In genomic region chr2:66434679-66435548, GRCh38 we compare ENCODE assay signal across 8 cellular contexts. TPM values are rescaled to one million over a fixed set of nuclear protein-coding genes. Genes with fewer than 3 reads are reported as not detected.
DNase-seq lines count a peak whose midpoint lies in the region; ATAC-seq and TF ChIP-seq lines count a peak whose summit lies in the region.

TSS of gene MEIS1 (plus strand) at chr2:66435125. CDS start at chr2:66435857, 732 bp downstream.

- peak within 1 kb of the TSS; percentile 93 for H3K4me3 ChIP-seq in fibroblast of the aortic adventitia (ENCODE audit: low read depth, low read length)
- H3K4me3 ChIP-seq in muscle layer of duodenum (ENCODE audit: low read depth in 1 of 2, low read length in 2 of 2) = peak within 1 kb of the TSS; percentile 81 to 93
- H3K4me3 ChIP-seq in urinary bladder (ENCODE audit: low read depth, low read length) = peak within 1 kb of the TSS; percentile 62

- no peak for TF ChIP-seq CTCF in fibroblast of the aortic adventitia (IDR thresholded peaks at IDR 0.05; ENCODE audit: insufficient read depth, low read length)

- peak within 1 kb of the TSS; percentile 30 for H3K27ac Mint-ChIP-seq in activated CD8-positive, alpha-beta T cell treated with anti-CD3 and anti-CD28 coated beads, Interleukin-2, amount 10 ng/mL, durations not matched to agents 7 days and 5 days

- H3K27ac ChIP-seq in muscle layer of duodenum (ENCODE audit: low read length) (peak within 1 kb of the TSS; percentile 94), urinary bladder (ENCODE audit: low read depth) (peak within 1 kb of the TSS; percentile 91)

- POLR2A ChIA-PET in activated CD8-positive, alpha-beta T cell treated with anti-CD3 and anti-CD28 coated beads, Interleukin-2, amount 10 ng/mL, durations not matched to agents 7 days and 5 days (lab: Charles Lee) = no interaction called here

- no peaks in the 10 kb centered on the region for H3K9me3 Mint-ChIP-seq in activated CD8-positive, alpha-beta T cell treated with anti-CD3 and anti-CD28 coated beads, Interleukin-2, amount 10 ng/mL, durations not matched to agents 7 days and 5 days (ENCODE audit: insufficient read depth)

- under 1% methylated on average over 38 of the region's 38 CpGs for WGBS in urinary bladder

- peaks cover 5% of the 10 kb centered on the region for H3K27me3 ChIP-seq in muscle layer of duodenum (ENCODE audit: low read depth, low read length)

- DNase-seq in Ammon's horn (ENCODE audit: low spot score) = peak; percentile 95
- peak; percentile 62 for DNase-seq in NCI-H2196 treated with DMSO at 0.1 percent for 48 hours (lab: John Stamatoyannopoulos, UW; ENCODE audit: unreplicated experiment)
- DNase-seq in activated CD8-positive, alpha-beta T cell treated with anti-CD3 and anti-CD28 coated beads, Interleukin-2, amount 10 ng/mL, durations not matched to agents 7 days and 5 days = peak; percentile 58
- peak; percentile 100 for DNase-seq in fibroblast of the aortic adventitia (ENCODE audit: low read depth)

- H3K36me3 ChIP-seq in muscle layer of duodenum (ENCODE audit: control insufficient read depth in 1 of 2, insufficient read depth in 2 of 2, low read length in 2 of 2) = no peaks in the 10 kb centered on the region
- H3K36me3 ChIP-seq in urinary bladder (ENCODE audit: insufficient read depth) = no peaks in the 10 kb centered on the region

- CTCF ChIA-PET in activated CD8-positive, alpha-beta T cell treated with anti-CD3 and anti-CD28 coated beads, Interleukin-2, amount 10 ng/mL, durations not matched to agents 7 days and 5 days (lab: Charles Lee) = no interaction called here

- peaks cover 5% of the 10 kb centered on the region for H3K36me3 Mint-ChIP-seq in activated CD8-positive, alpha-beta T cell treated with anti-CD3 and anti-CD28 coated beads, Interleukin-2, amount 10 ng/mL, durations not matched to agents 7 days and 5 days (ENCODE audit: low read depth)

- peaks cover 29% of the 10 kb centered on the region for H3K4me1 Mint-ChIP-seq in activated CD8-positive, alpha-beta T cell treated with anti-CD3 and anti-CD28 coated beads, Interleukin-2, amount 10 ng/mL, durations not matched to agents 7 days and 5 days (ENCODE audit: low read depth)

- peaks cover 84% of the 10 kb centered on the region for H3K27me3 Mint-ChIP-seq in activated CD8-positive, alpha-beta T cell treated with anti-CD3 and anti-CD28 coated beads, Interleukin-2, amount 10 ng/mL, durations not matched to agents 7 days and 5 days (ENCODE audit: low read depth)

- peak within 1 kb of the TSS; percentile 71 for H3K4me3 Mint-ChIP-seq in activated CD8-positive, alpha-beta T cell treated with anti-CD3 and anti-CD28 coated beads, Interleukin-2, amount 10 ng/mL, durations not matched to agents 7 days and 5 days

- H3K4me1 ChIP-seq in muscle layer of duodenum (ENCODE audit: control insufficient read depth in 1 of 2, insufficient read depth in 2 of 2, low read length in 2 of 2) (peaks cover 0 to 7% of the 10 kb centered on the region in 2 donors), urinary bladder (ENCODE audit: insufficient read depth) (no peaks in the 10 kb centered on the region)

- ATAC-seq in GM18861 (IDR thresholded peaks at IDR 0.05; ENCODE audit: unreplicated experiment) (peak; percentile 63), HG03139 (IDR thresholded peaks at IDR 0.05; ENCODE audit: unreplicated experiment) (peak; percentile 73)
- peak; percentile 74 for ATAC-seq in activated CD8-positive, alpha-beta T cell treated with anti-CD3 and anti-CD28 coated beads, Interleukin-2, amount 10 ng/mL, durations not matched to agents 7 days and 5 days

- H3K9me3 ChIP-seq in muscle layer of duodenum (ENCODE audit: control insufficient read depth in 1 of 2, low read length in 2 of 2) = no peaks in the 10 kb centered on the region

RNA-seq across cellular contexts. Expression of gene MEIS1, which starts in this region (rescaled TPM):
- total RNA-seq in activated CD8-positive, alpha-beta T cell treated with anti-CD3 and anti-CD28 coated beads, Interleukin-2, amount 10 ng/mL, durations not matched to agents 7 days and 5 days = not detected
- 65.0 and 78.2 TPM in 2 replicates for total RNA-seq in fibroblast of the aortic adventitia (ENCODE audit: low replicate concordance)
- total RNA-seq in urinary bladder = 213 TPM
- 46.5 TPM for polyA plus RNA-seq in urinary bladder

Comparison
In these comparisons a context has a peak if more than half of its experiments do, and no peak if none do; other contexts are left out.
1. Peak in every context shown above with its lines: DNase-seq, ATAC-seq, H3K4me3 ChIP-seq and H3K27ac ChIP-seq.
2. RNA of gene MEIS1 (total RNA-seq): 213 TPM in urinary bladder (single experiment) and 65.0 to 78.2 TPM in fibroblast of the aortic adventitia; not detected in activated CD8-positive, alpha-beta T cell treated with anti-CD3 and anti-CD28 coated beads, Interleukin-2, amount 10 ng/mL, durations not matched to agents 7 days and 5 days; every median in the first group is over 10 times any median in the second.
3. Peak in DNase-seq and ATAC-seq in activated CD8-positive, alpha-beta T cell treated with anti-CD3 and anti-CD28 coated beads, Interleukin-2, amount 10 ng/mL, durations not matched to agents 7 days and 5 days; RNA of the gene not detected or under 1 TPM.